ENCODE assay signal across 25 cellular contexts in genomic region chr3:67361323-67361722, GRCh38.
"Had no signal": no experiment of that assay in that cellular context is flagged by ENCODE, and none has a peak within 500 bp of the region (broad histone marks: within the 10 kb centered on the region; RNA-seq: fewer than 3 reads in every experiment).

No MANE protein-coding gene starts in this region.

- H3K4me3 Mint-ChIP-seq: activated CD4-positive, alpha-beta memory T cell treated with anti-CD3 and anti-CD28 coated beads for 36 hours; activated naive CD8-positive, alpha-beta T cell; effector memory CD8-positive, alpha-beta T cell; immature natural killer cell; mesothelial cell of epicardium; nephron; type B pancreatic cell had no signal

- H3K36me3 Mint-ChIP-seq: activated CD4-positive, alpha-beta memory T cell treated with anti-CD3 and anti-CD28 coated beads for 36 hours; mesothelial cell of epicardium; type B pancreatic cell had no signal

- H3K4me3 ChIP-seq: colonic mucosa, dorsolateral prefrontal cortex, hepatocyte, left ventricle myocardium inferior, pancreas, psoas muscle, right atrium auricular region, thoracic aorta had no signal

- H3K4me2 ChIP-seq: hepatocyte had no signal

- H3K27ac Mint-ChIP-seq: activated CD4-positive, alpha-beta memory T cell treated with anti-CD3 and anti-CD28 coated beads for 36 hours; activated naive CD8-positive, alpha-beta T cell; effector memory CD8-positive, alpha-beta T cell; immature natural killer cell; mesothelial cell of epicardium; nephron; type B pancreatic cell had no signal

- H3K9me3 Mint-ChIP-seq: activated CD4-positive, alpha-beta memory T cell treated with anti-CD3 and anti-CD28 coated beads for 36 hours; effector memory CD8-positive, alpha-beta T cell; mesothelial cell of epicardium; type B pancreatic cell had no signal

- H3K4me1 ChIP-seq: colonic mucosa, left ventricle myocardium inferior, pancreas, psoas muscle, right atrium auricular region had no signal

- H3K4me1 Mint-ChIP-seq: nephron had no signal

- H3K36me3 ChIP-seq: colonic mucosa, left ventricle myocardium inferior, neutrophil, pancreas, right atrium auricular region, thoracic aorta, WERI-Rb-1 had no signal

- ATAC-seq: effector memory CD8-positive, alpha-beta T cell; esophagus mucosa; pancreas; psoas muscle had no signal

- DNase-seq: activated CD4-positive, alpha-beta memory T cell treated with anti-CD3 and anti-CD28 coated beads for 36 hours; activated gamma-delta T cell; amygdala; colonic mucosa; effector memory CD8-positive, alpha-beta T cell; foreskin melanocyte; immature natural killer cell; left ventricle myocardium inferior; pancreas; psoas muscle; SIG-M5; stimulated activated CD4-positive, alpha-beta T cell treated with anti-CD3 and anti-CD28 coated beads, Interleukin-12 subunit alpha, Interleukin-12 subunit beta, amount 100 ng/mL, for 4 hours; stimulated activated CD4-positive, alpha-beta T cell treated with anti-CD3 and anti-CD28 coated beads, Interleukin-4, amount 100 ng/mL, for 4 hours; T-helper 1 cell; WERI-Rb-1 had no signal

- H3K9me3 ChIP-seq: colonic mucosa, neutrophil, pancreas, psoas muscle, right atrium auricular region, thoracic aorta had no signal

- H3K27me3 ChIP-seq: colonic mucosa, dorsolateral prefrontal cortex, hepatocyte, neutrophil, pancreas, right atrium auricular region had no signal

- H3K27ac ChIP-seq: colonic mucosa, hepatocyte, left ventricle myocardium inferior, neutrophil, pancreas, psoas muscle, right atrium auricular region, thoracic aorta, WERI-Rb-1 had no signal

- H3K27me3 Mint-ChIP-seq: activated CD4-positive, alpha-beta memory T cell treated with anti-CD3 and anti-CD28 coated beads for 36 hours; activated naive CD8-positive, alpha-beta T cell; effector memory CD8-positive, alpha-beta T cell; type B pancreatic cell had no signal
